In the genomic region with DNA sequence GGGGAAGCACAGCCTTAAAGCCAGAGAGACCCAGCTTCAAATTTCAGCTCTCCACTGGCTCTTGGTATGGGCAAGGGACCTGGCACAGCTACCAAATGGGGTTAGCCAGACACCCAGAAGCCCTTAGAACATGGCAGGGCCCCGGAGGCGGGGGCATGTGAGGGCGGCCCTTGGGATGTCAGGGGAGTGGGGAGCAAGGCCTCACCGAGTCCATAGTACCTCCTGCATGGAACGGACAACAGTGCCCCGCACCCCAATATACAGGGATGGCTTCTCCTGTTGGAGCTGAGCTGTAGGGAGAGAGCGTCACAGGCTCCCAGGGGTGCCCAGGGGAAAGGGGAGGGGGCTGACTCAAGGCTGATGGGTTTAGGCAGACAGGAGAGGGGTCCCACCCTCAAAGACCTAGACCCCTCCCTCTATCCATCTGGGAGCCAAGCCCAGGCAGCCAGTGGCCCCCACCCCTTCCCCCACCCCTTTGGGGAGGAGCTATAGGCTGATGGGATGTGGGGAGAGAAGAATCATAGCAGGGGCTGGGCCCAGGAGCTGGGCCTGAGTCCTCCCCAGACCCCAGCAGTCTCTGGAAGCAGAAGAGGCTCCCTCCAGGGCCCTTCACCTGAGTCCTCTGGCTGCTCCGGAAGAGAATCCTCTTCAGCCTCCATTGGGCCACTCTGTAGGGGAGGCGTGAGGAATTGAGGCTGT, we compare ENCODE assay signal across 18 cellular contexts. TPM values are rescaled to one million over a fixed set of nuclear protein-coding genes. Genes with fewer than 3 reads are reported as not detected.
DNase-seq lines count a peak whose midpoint lies in the region; ATAC-seq, FAIRE-seq and TF ChIP-seq lines count a peak whose summit lies in the region.
"Had no signal": no experiment of that assay in that cellular context is flagged by ENCODE, and none has a peak within 500 bp of the region (broad histone marks: within the 10 kb centered on the region; RNA-seq: fewer than 3 reads in every experiment).

No MANE protein-coding gene starts in this region.

- H3K36me3 ChIP-seq in BLaER1, result no peaks in the 10 kb centered on the region
- peaks cover 4% of the 10 kb centered on the region for H3K36me3 ChIP-seq in NT2/D1 (ENCODE audit: insufficient read depth, insufficient read length, low read length)
- no peaks in the 10 kb centered on the region for H3K36me3 ChIP-seq in H1 (ENCODE audit: control insufficient read depth in 2 of 4, insufficient read depth in 4 of 4, low read length in 3 of 4)
- H3K36me3 ChIP-seq: adrenal gland had no signal

- H3K23me2 ChIP-seq in H1 (ENCODE audit: low read depth, low read length), result no peaks in the 10 kb centered on the region; the same call in 1 of the 2 replicates

- H2BK20ac ChIP-seq in H1 (ENCODE audit: low read length), result no peak overlapping the region

- no peak overlapping the region for H4K5ac ChIP-seq in H1 (ENCODE audit: insufficient read length, low read depth, low read length)

- H3K4me1 ChIP-seq in BLaER1 (peaks cover 56% of the 10 kb centered on the region), NT2/D1 (ENCODE audit: insufficient read depth, insufficient read length) (peaks cover 42% of the 10 kb centered on the region), H1 (replicated peaks in 1 of 4; ENCODE audit: control insufficient read depth in 3 of 4, insufficient read depth in 4 of 4, low read length in 3 of 4) (peaks cover 0 to 16% (median 8%) of the 10 kb centered on the region in 4 experiments; a peak in 5 of 7 replicates)
- H3K4me1 ChIP-seq: adrenal gland had no signal

- H3K4ac ChIP-seq in H1 (replicated peaks; ENCODE audit: insufficient read length, low read depth, low read length), result no peak overlapping the region

- no peak overlapping the region for H2BK5ac ChIP-seq in H1 (ENCODE audit: low read depth, low read length)

- H2BK15ac ChIP-seq in H1 (ENCODE audit: low read length), result no peak overlapping the region

- H3K9me3 ChIP-seq in BLaER1, result no peaks in the 10 kb centered on the region
- H3K9me3 ChIP-seq in NT2/D1 (ENCODE audit: insufficient read depth, low read length), result no peaks in the 10 kb centered on the region
- H3K9me3 ChIP-seq in H1 (ENCODE audit: insufficient read depth in 2 of 2, low read depth in 1 of 2, low read length in 1 of 2), result no peaks in the 10 kb centered on the region
- H3K9me3 ChIP-seq: adrenal gland had no signal

- H4K8ac ChIP-seq in H1 (ENCODE audit: extremely low read depth, insufficient read depth, low read length), result no peak overlapping the region

- H2AK5ac ChIP-seq in H1 (ENCODE audit: low read depth, low read length), result no peak overlapping the region

- no peak overlapping the region for H3K9ac ChIP-seq in BLaER1
- peak overlapping the region; percentile 45 for H3K9ac ChIP-seq in NT2/D1 (ENCODE audit: insufficient read length, low read depth)
- H3K9ac ChIP-seq in H1 (replicated peaks in 1 of 4; ENCODE audit: extremely low read depth in 1 of 4, low read depth in 3 of 4, low read length in 3 of 4), result no peak overlapping the region
- H3K9ac ChIP-seq: KMS-11 had no signal

- TF ChIP-seq RAD21 in H1 (IDR thresholded peaks at IDR 0.05 in 1 of 2, conservative IDR thresholded peaks at IDR 0.05 in 1 of 2; ENCODE audit: low read depth in 2 of 2, low read length in 2 of 2), result no peak

- H3K27me3 ChIP-seq in BLaER1 (no peaks in the 10 kb centered on the region), NT2/D1 (ENCODE audit: insufficient read depth, insufficient read length) (no peaks in the 10 kb centered on the region), H1 (replicated peaks in 1 of 4; ENCODE audit: control insufficient read depth in 3 of 4, extremely low read depth in 1 of 4, insufficient read depth in 3 of 4, low read length in 3 of 4) (peaks cover 0 to 3% (median 0%) of the 10 kb centered on the region in 4 experiments; a peak in 2 of 7 replicates)

- H3K23ac ChIP-seq in H1 (ENCODE audit: insufficient read length), result no peak overlapping the region

- intact Hi-C loops in posterior vena cava (cut with DNase I), result loop anchor here in 1 of 2 donors (10.0 kb wide), 1 partner anchor 165 kb away; no protein-coding TSS in a partner anchor

- no peak overlapping the region for H3K56ac ChIP-seq in H1 (replicated peaks; ENCODE audit: insufficient read length, low read depth, low read length)

- H3K4me3 ChIP-seq in BLaER1, result no peak overlapping the region
- no peak overlapping the region for H3K4me3 ChIP-seq in NT2/D1 (ENCODE audit: insufficient read length, low read depth)
- no peak overlapping the region for H3K4me3 ChIP-seq in H1 (ENCODE audit: extremely low read depth in 1 of 4, insufficient read depth in 2 of 4, low read depth in 3 of 4, low read length in 4 of 4)
- H3K4me3 ChIP-seq: adrenal gland had no signal

- no peaks in the 10 kb centered on the region for H3K79me2 ChIP-seq in H1 (ENCODE audit: control insufficient read depth in 1 of 2, insufficient read depth in 2 of 2, low read length in 2 of 2)

- no peak for ATAC-seq in HG02571 (IDR thresholded peaks at IDR 0.05; ENCODE audit: unreplicated experiment)

- H3K27ac ChIP-seq in BLaER1 (no peak overlapping the region), H1 (ENCODE audit: low read depth, low read length) (no peak overlapping the region)
- H3K27ac ChIP-seq: KMS-11 had no signal

- H3K4me2 ChIP-seq in BLaER1 (peak overlapping the region; percentile 61), H1 (ENCODE audit: insufficient read depth in 1 of 2, low read depth in 2 of 2, low read length in 2 of 2) (no peak overlapping the region)
- H3K4me2 ChIP-seq: KMS-11 had no signal

- TF ChIP-seq CTCF in H1 (IDR thresholded peaks at IDR 0.05; ENCODE audit: control extremely low read depth in 1 of 3, insufficient read depth in 1 of 3, low read depth in 1 of 3, low read length in 3 of 3), result no peak

- no peak for TF ChIP-seq POLR2A in H1 (IDR thresholded peaks at IDR 0.05; ENCODE audit: control extremely low read depth in 1 of 2, low read depth in 2 of 2, low read length in 2 of 2)

- POLR2A ChIA-PET in H1 (lab: Charles Lee; ENCODE audit: partially characterized antibody), result interaction anchor here (0.6 to 1.7 kb wide), 4 partner anchors 12 to 148 kb away, joined by 3 to 4 read pairs (median 4); no protein-coding TSS in a partner anchor

- H2AFZ ChIP-seq in H1 (ENCODE audit: low read length), result no peak overlapping the region

- no peak for FAIRE-seq in H1 (lab: Jason Lieb, UNC)
- FAIRE-seq: TTC549 had no signal

- no peak for DNase-seq in NT2/D1 (ENCODE audit: low read depth, low spot score)
- DNase-seq in H1 (ENCODE audit: low read depth in 1 of 2, low spot score in 2 of 2), result no peak
- peak; percentile 66 for DNase-seq in posterior vena cava (ENCODE audit: low spot score)
- DNase-seq in HCEC 1CT, result no peak
- DNase-seq in NCI-H1105 (lab: John Stamatoyannopoulos, UW), result no peak
- DNase-seq in HK-2 (ENCODE audit: unreplicated experiment), result no peak
- DNase-seq: GDM1; immature natural killer cell; NCI-H146; NCI-H526 treated with DMSO at 0.1 percent for 48 hours; retina; SIG-M5; stimulated activated naive CD4-positive, alpha-beta T cell had no signal

- H4K20me1 ChIP-seq in BLaER1, result no peaks in the 10 kb centered on the region
- H4K20me1 ChIP-seq in H1 (replicated peaks in 1 of 2; ENCODE audit: control insufficient read depth in 1 of 2, insufficient read depth in 2 of 2, low read length in 2 of 2), result no peaks in the 10 kb centered on the region

- no peak overlapping the region for H3K14ac ChIP-seq in H1 (ENCODE audit: insufficient read length)

- 81% methylated on average over 9 of the region's 9 CpGs; no CpG with 5 or more reads in 1 of the 2 experiments for WGBS in H1 (ENCODE audit: extremely low coverage in 1 of 2, insufficient coverage in 1 of 2, insufficient read length in 1 of 2, insufficient replicate concordance in 2 of 2, low coverage in 1 of 2, low lambda C conversion rate in 2 of 2, missing lambda C conversion rate in 1 of 2), 2 experiments

- H2BK120ac ChIP-seq in H1 (replicated peaks; ENCODE audit: low read depth, low read length), result no peak overlapping the region

- CTCF ChIA-PET in H1 (lab: Charles Lee; ENCODE audit: partially characterized antibody), result interaction anchor here (1.1 to 5.5 kb wide), 9 partner anchors 9 to 165 kb away, joined by 3 to 44 read pairs (median 6); partner anchors contain the start of gene SPOCD1

- peak overlapping the region; percentile 34; the same call in 1 of the 2 replicates for H2BK12ac ChIP-seq in H1 (ENCODE audit: low read depth, low read length)

- H3K18ac ChIP-seq in H1 (ENCODE audit: extremely low read depth, low read length), result no peak overlapping the region

- no peak for TF ChIP-seq EP300 in H1 (IDR thresholded peaks at IDR 0.05; ENCODE audit: borderline replicate concordance in 1 of 2, low read depth in 2 of 2, low read length in 2 of 2)

- H3K79me1 ChIP-seq in H1 (ENCODE audit: low read depth, low read length), result no peaks in the 10 kb centered on the region

- H4K91ac ChIP-seq in H1 (replicated peaks; ENCODE audit: insufficient read length, low read length), result peak overlapping the region; percentile 83

TF ChIP-seq in H1, 55 proteins besides CTCF, POLR2A, EP300 and RAD21:
- TF ChIP-seq SP2 (IDR thresholded peaks at IDR 0.05; ENCODE audit: low read length) (no peak), SUZ12 (IDR thresholded peaks at IDR 0.05; ENCODE audit: low read length) (no peak)

RNA-seq across cellular contexts. Expression of gene SPOCD1, which starts 16.5 kb away (rescaled TPM):
- 1.8 and 2.0 TPM in 2 replicates for total RNA-seq in H1 (2021; fragmentation: NEBNext Ultra II Directional; extraction: Animal tissue kit (Norgen Biotek cat#: 25700))
- 2.9 and 4.2 TPM in 2 replicates for polyA plus RNA-seq in H1 (2011; rRNA removed)
- polyA plus RNA-seq in H1 (2011; cell fraction: cytosol; rRNA removed), result 4.7 TPM
- 13.1 TPM for polyA plus RNA-seq in H1 (2011; cell fraction: nucleus; rRNA removed)
- 1.9 to 2.6 TPM (median 2.1 TPM) in 4 replicates for polyA plus RNA-seq in H1 (2012, experiment 1 of 2)
- polyA plus RNA-seq in H1 (2012, experiment 2 of 2), result 0.84 TPM
- 1.4 TPM for polyA plus RNA-seq in H1 (2013, experiment 1 of 2)
- 1.0 TPM for polyA plus RNA-seq in H1 (2013, experiment 2 of 2)
- polyA minus RNA-seq in H1 (2011; rRNA and poly(A)+ RNA removed), result 2.2 and 3.0 TPM in 2 replicates
- polyA minus RNA-seq in H1 (2011; cell fraction: cytosol; rRNA and poly(A)+ RNA removed), result 1.2 TPM
- 5.6 TPM for polyA minus RNA-seq in H1 (2011; cell fraction: nucleus; rRNA and poly(A)+ RNA removed)
- total RNA-seq in posterior vena cava, result 10 to 100 TPM; 13.5 to 23.0 TPM

RNA-seq across cellular contexts. Expression of gene ADGRB2, which starts 35.2 kb away (rescaled TPM):
- 25.8 and 26.2 TPM in 2 replicates for total RNA-seq in H1 (2021; fragmentation: NEBNext Ultra II Directional; extraction: Animal tissue kit (Norgen Biotek cat#: 25700))
- 15.6 and 29.0 TPM in 2 replicates for polyA plus RNA-seq in H1 (2011; rRNA removed)
- polyA plus RNA-seq in H1 (2011; cell fraction: cytosol; rRNA removed), result 20.6 TPM
- polyA plus RNA-seq in H1 (2011; cell fraction: nucleus; rRNA removed), result 126 TPM
- polyA plus RNA-seq in H1 (2012, experiment 1 of 2), result 17.3 to 29.1 TPM (median 22.1 TPM) in 4 replicates
- 15.4 TPM for polyA plus RNA-seq in H1 (2012, experiment 2 of 2)
- 13.4 TPM for polyA plus RNA-seq in H1 (2013, experiment 1 of 2)
- 13.0 TPM for polyA plus RNA-seq in H1 (2013, experiment 2 of 2)
- polyA minus RNA-seq in H1 (2011; rRNA and poly(A)+ RNA removed), result 7.5 and 9.4 TPM in 2 replicates
- 14.0 TPM for polyA minus RNA-seq in H1 (2011; cell fraction: cytosol; rRNA and poly(A)+ RNA removed)
- polyA minus RNA-seq in H1 (2011; cell fraction: nucleus; rRNA and poly(A)+ RNA removed), result 22.9 TPM
- total RNA-seq in posterior vena cava, result 1 to 10 TPM; 3.8 to 5.3 TPM
